In the genomic region with DNA sequence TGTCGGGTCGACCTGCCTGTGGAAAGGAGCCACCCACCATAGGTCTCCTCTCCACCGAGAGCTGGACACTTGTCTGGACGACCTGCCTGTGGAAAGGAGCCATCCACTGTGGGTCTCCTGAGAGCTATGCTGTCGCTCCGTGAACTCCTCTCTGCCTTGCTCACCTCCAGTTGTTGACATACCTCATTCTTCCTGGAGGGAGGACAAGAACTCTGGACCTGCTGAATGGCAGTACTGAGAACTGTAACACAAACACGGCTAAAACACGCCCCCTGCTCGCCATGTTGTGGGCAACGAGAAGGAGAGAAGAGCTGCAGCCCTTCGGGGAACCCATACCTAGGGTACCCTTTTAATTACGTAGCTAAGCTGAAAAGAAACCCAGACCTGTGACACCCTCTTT, we compare ENCODE assay signal across 19 cellular contexts.
DNase-seq lines count a peak whose midpoint lies in the region; ATAC-seq and TF ChIP-seq lines count a peak whose summit lies in the region.
"Had no signal": no experiment of that assay in that cellular context is flagged by ENCODE, and none has a peak within 500 bp of the region (broad histone marks: within the 10 kb centered on the region; RNA-seq: fewer than 3 reads in every experiment).

No MANE protein-coding gene starts in this region.

- no peaks in the 10 kb centered on the region for H3K9me2 ChIP-seq in GM23338 (ENCODE audit: insufficient read depth)

- H3K4me1 Mint-ChIP-seq in GM23338 (peaks cover 24% of the 10 kb centered on the region), endodermal cell (peaks cover 20% of the 10 kb centered on the region)
- peaks cover 30 to 72% (median 69%) of the 10 kb centered on the region in 4 donors for H3K4me1 Mint-ChIP-seq in naive thymus-derived CD8-positive, alpha-beta T cell

- H2AFZ ChIP-seq in GM23338, result no peak overlapping the region

- DNase-seq in GM23338 (ENCODE audit: low spot score) (no peak), RWPE2 (ENCODE audit: low spot score) (no peak), endodermal cell (no peak), EL (no peak), NCI-H748 treated with DMSO at 0.1 percent for 48 hours (lab: John Stamatoyannopoulos, UW) (no peak)
- no peak for DNase-seq in naive thymus-derived CD8-positive, alpha-beta T cell
- no peak for DNase-seq in activated T-cell treated with anti-CD3 and anti-CD28 coated beads, Interleukin-2, amount 50 U/mL, for 1 hour
- DNase-seq: ACHN, Caco-2, GDM1, NCI-H1105 treated with DMSO at 0.1 percent for 48 hours, NCI-H1694 treated with DMSO at 0.1 percent for 48 hours, NCI-H510A, NCI-H82, PC-3, RPMI8226, SJCRH30 had no signal

- peaks cover 75% of the 10 kb centered on the region for H3K79me2 ChIP-seq in GM23338 (replicated peaks; ENCODE audit: insufficient read depth)

- peak overlapping the region; percentile 80 for H3K27ac Mint-ChIP-seq in GM23338
- peak overlapping the region; percentile 36 for H3K27ac Mint-ChIP-seq in endodermal cell
- peak overlapping the region in 8 of 10 donors; percentile 5 to 77 (median 48) for H3K27ac Mint-ChIP-seq in naive thymus-derived CD8-positive, alpha-beta T cell
- H3K27ac Mint-ChIP-seq: CD14-positive monocyte had no signal

- no peak for TF ChIP-seq CTCF in GM23338 (conservative IDR thresholded peaks at IDR 0.05; ENCODE audit: low read depth in 2 of 2)
- TF ChIP-seq CTCF in RWPE2 (IDR thresholded peaks at IDR 0.05; ENCODE audit: poor library complexity, severe bottlenecking), result no peak
- no peak for TF ChIP-seq CTCF in endodermal cell (conservative IDR thresholded peaks at IDR 0.05)

- 89 to 95% methylated on average over 9 to 12 of the region's 12 CpGs for WGBS in endodermal cell (ENCODE audit: insufficient coverage in 1 of 2, insufficient read length in 1 of 2), 2 experiments

- peaks cover 12% of the 10 kb centered on the region; the same call in 1 of the 2 replicates for H4K20me1 ChIP-seq in GM23338 (replicated peaks; ENCODE audit: insufficient read depth)

- POLR2A ChIA-PET in naive thymus-derived CD8-positive, alpha-beta T cell (lab: Charles Lee), result no interaction called here

- H3K9ac ChIP-seq in endodermal cell (ENCODE audit: extremely low read depth, low read length, poor library complexity, severe bottlenecking), result no peak overlapping the region

- no peak overlapping the region for H3K4me3 ChIP-seq in GM23338
- no peak overlapping the region for H3K4me3 ChIP-seq in RWPE2 (ENCODE audit: severe bottlenecking)
- no peak overlapping the region for H3K4me3 ChIP-seq in endodermal cell (ENCODE audit: low read length)
- H3K4me3 ChIP-seq: K562, SJCRH30 had no signal

- H3F3A ChIP-seq in GM23338 (replicated peaks; ENCODE audit: low read depth), result no peaks in the 10 kb centered on the region

- H3K27me3 Mint-ChIP-seq in GM23338 (ENCODE audit: insufficient read depth, low read depth, poor library complexity) (peaks cover 13% of the 10 kb centered on the region), endodermal cell (ENCODE audit: insufficient read depth) (no peaks in the 10 kb centered on the region)
- no peaks in the 10 kb centered on the region for H3K27me3 Mint-ChIP-seq in naive thymus-derived CD8-positive, alpha-beta T cell

- H3K36me3 ChIP-seq in GM23338 (ENCODE audit: insufficient read depth) (no peaks in the 10 kb centered on the region), RWPE2 (ENCODE audit: low read depth) (no peaks in the 10 kb centered on the region), endodermal cell (ENCODE audit: control insufficient read depth, insufficient read depth, low read length) (peaks cover 2% of the 10 kb centered on the region)
- H3K36me3 ChIP-seq: SJCRH30 had no signal

- H3K9me3 ChIP-seq in RWPE2 (ENCODE audit: severe bottlenecking), result no peaks in the 10 kb centered on the region
- H3K9me3 ChIP-seq in endodermal cell (ENCODE audit: control insufficient read depth, low read length), result peaks cover 11% of the 10 kb centered on the region
- H3K9me3 ChIP-seq: Caco-2, SJCRH30 had no signal

- ATAC-seq in GM23338 (peak; percentile 36), RWPE2 (ENCODE audit: low read depth) (no peak; the same call in 2 of the 3 replicates)
- ATAC-seq in naive thymus-derived CD8-positive, alpha-beta T cell, result no peak

- H3K4me3 Mint-ChIP-seq in GM23338 (no peak overlapping the region), endodermal cell (no peak overlapping the region)
- no peak overlapping the region for H3K4me3 Mint-ChIP-seq in naive thymus-derived CD8-positive, alpha-beta T cell
- H3K4me3 Mint-ChIP-seq: CD14-positive monocyte had no signal

- H3K4me1 ChIP-seq in GM23338 (ENCODE audit: insufficient read depth) (peaks cover 13% of the 10 kb centered on the region; the same call in 1 of the 2 replicates), RWPE2 (ENCODE audit: insufficient read depth, poor library complexity, severe bottlenecking) (peaks cover 14% of the 10 kb centered on the region), endodermal cell (ENCODE audit: control insufficient read depth, insufficient read depth, low read length) (no peaks in the 10 kb centered on the region)
- H3K4me1 ChIP-seq: Caco-2 had no signal

- no peaks in the 10 kb centered on the region for H3K27me3 ChIP-seq in GM23338 (ENCODE audit: insufficient read depth)
- H3K27me3 ChIP-seq in RWPE2 (ENCODE audit: insufficient read depth, poor library complexity, severe bottlenecking), result no peaks in the 10 kb centered on the region
- no peaks in the 10 kb centered on the region for H3K27me3 ChIP-seq in endodermal cell (ENCODE audit: control insufficient read depth, insufficient read depth, low read length, poor library complexity, severe bottlenecking)
- H3K27me3 ChIP-seq: SJCRH30 had no signal

- H3K36me3 Mint-ChIP-seq in GM23338 (ENCODE audit: low read depth), result peaks cover 30% of the 10 kb centered on the region
- peaks cover 12% of the 10 kb centered on the region for H3K36me3 Mint-ChIP-seq in endodermal cell (ENCODE audit: low read depth)
- H3K36me3 Mint-ChIP-seq in naive thymus-derived CD8-positive, alpha-beta T cell, result peaks cover 0 to 17% (median 9%) of the 10 kb centered on the region in 3 donors

- H3K27ac ChIP-seq in GM23338 (ENCODE audit: low read depth) (no peak overlapping the region), RWPE2 (ENCODE audit: poor library complexity, severe bottlenecking) (peak overlapping the region; percentile 32), endodermal cell (ENCODE audit: low read depth, low read length) (no peak overlapping the region)
- H3K27ac ChIP-seq: SJCRH30 had no signal

- H3K4me2 ChIP-seq in GM23338, result no peak overlapping the region

- H3K9me3 Mint-ChIP-seq in GM23338 (peaks cover 8% of the 10 kb centered on the region), endodermal cell (peaks cover 11% of the 10 kb centered on the region)
- peaks cover 0 to 1% (median 0%) of the 10 kb centered on the region in 9 donors for H3K9me3 Mint-ChIP-seq in naive thymus-derived CD8-positive, alpha-beta T cell

TF ChIP-seq in GM23338, 12 proteins besides CTCF, POLR2A, EP300 and RAD21 (continues in another document):
- TF ChIP-seq ZNF114 (CRISPR knock-in tag; IDR thresholded peaks at IDR 0.05) (no peak), POLR2AphosphoS5 (IDR thresholded peaks at IDR 0.05; ENCODE audit: low read depth) (no peak), EZH2 (IDR thresholded peaks at IDR 0.05; ENCODE audit: low read depth, unreplicated experiment) (no peak), NANOG (IDR thresholded peaks at IDR 0.05; ENCODE audit: borderline replicate concordance) (no peak)
